9 cellular contexts compared by ENCODE assay signal in the genomic region with DNA sequence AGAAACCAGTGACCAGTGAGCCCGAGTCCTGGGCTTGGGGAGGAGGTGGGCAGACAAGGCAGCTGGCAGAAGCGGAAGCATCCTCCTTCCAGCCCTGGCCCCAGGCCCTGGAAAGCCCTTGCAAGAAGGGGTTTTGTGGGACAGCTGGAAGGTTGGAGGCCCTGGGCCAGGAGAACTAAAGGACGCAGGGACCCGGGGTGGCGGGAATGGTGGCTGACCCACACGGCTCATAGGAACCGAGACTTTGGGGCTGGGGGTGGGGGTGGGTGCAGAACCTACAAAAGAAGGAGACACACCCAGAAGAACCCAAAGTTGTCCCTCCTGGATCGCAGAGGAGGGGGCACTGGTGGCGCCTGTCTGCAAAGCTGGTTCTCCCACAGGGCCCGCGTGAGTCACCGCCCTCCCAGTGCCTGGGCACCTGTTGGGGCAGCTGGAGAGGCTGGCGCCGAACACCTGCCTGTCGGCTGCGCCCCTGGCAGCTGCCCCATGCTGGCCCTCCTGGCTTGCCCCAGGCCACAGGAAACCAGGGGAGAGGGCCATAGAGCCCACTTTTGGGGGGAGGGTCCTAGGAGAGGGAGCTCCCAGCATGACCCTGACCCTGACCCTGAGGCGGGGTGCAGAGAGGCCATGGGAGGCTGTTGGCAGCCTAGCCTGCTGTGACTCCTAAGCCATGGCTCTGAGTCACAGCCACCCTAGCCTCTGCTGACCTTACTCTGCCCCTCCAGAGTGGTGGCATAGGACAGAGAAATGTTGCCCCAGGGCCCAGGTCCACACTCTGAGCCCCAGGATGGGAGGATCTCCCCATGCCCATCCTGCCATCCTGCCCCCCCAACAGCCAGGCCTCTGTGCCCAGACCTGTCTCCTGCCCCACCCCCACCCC. TPM values are rescaled to one million over a fixed set of nuclear protein-coding genes. Genes with fewer than 3 reads are reported as not detected.
A peak's percentile ranks its signal among the peaks of the same experiment; 100 is the strongest.
DNase-seq lines count a peak whose midpoint lies in the region; ATAC-seq and TF ChIP-seq lines count a peak whose summit lies in the region.
"Had no signal": no experiment of that assay in that cellular context is flagged by ENCODE, and none has a peak within 500 bp of the region (broad histone marks: within the 10 kb centered on the region; RNA-seq: fewer than 3 reads in every experiment).

No MANE protein-coding gene starts in this region.

- no peaks in the 10 kb centered on the region for H3K9me3 ChIP-seq in prostate gland
- H3K9me3 ChIP-seq: right lobe of liver had no signal

- H3K4me3 ChIP-seq in dorsolateral prefrontal cortex = peak overlapping the region in 58 of 59 donors; percentile 7 to 65 (median 47)
- H3K4me3 ChIP-seq in prostate gland = peak overlapping the region; percentile 30 to 48

- H3K9me3 Mint-ChIP-seq in activated naive CD4-positive, alpha-beta T cell treated with anti-CD3 and anti-CD28 coated beads, Interleukin-2, amount 50 U/mL, for 72 hours = no peaks in the 10 kb centered on the region

- H3K4me1 ChIP-seq in prostate gland (replicated peaks) = peaks cover 18% of the 10 kb centered on the region

- H3K27me3 ChIP-seq in dorsolateral prefrontal cortex (no peaks in the 10 kb centered on the region), prostate gland (replicated peaks; ENCODE audit: insufficient read depth) (no peaks in the 10 kb centered on the region)
- H3K27me3 ChIP-seq: right lobe of liver had no signal

- H3K27ac Mint-ChIP-seq in activated naive CD4-positive, alpha-beta T cell treated with anti-CD3 and anti-CD28 coated beads, Interleukin-2, amount 50 U/mL, for 72 hours = no peak overlapping the region

- ATAC-seq in HG03175 (IDR thresholded peaks at IDR 0.05; ENCODE audit: unreplicated experiment) = no peak
- ATAC-seq in activated naive CD4-positive, alpha-beta T cell treated with anti-CD3 and anti-CD28 coated beads, Interleukin-2, amount 50 U/mL, for 72 hours = no peak

- TF ChIP-seq POLR2A in prostate gland (IDR thresholded peaks at IDR 0.05) = no peak

- DNase-seq in DMS153 (lab: John Stamatoyannopoulos, UW) (peak; percentile 61), NCI-H2171 treated with DMSO at 0.1 percent for 48 hours (lab: John Stamatoyannopoulos, UW) (peak; percentile 57), dorsolateral prefrontal cortex (no peak), prostate gland (ENCODE audit: low spot score) (peak; percentile 52), kidney glomerular epithelial cell (lab: John Stamatoyannopoulos, UW) (no peak), inferior parietal cortex (ENCODE audit: extremely low spot score) (no peak)
- no peak for DNase-seq in activated naive CD4-positive, alpha-beta T cell treated with anti-CD3 and anti-CD28 coated beads, Interleukin-2, amount 50 U/mL, for 72 hours (ENCODE audit: low spot score in 2 of 2)

- H3K27ac ChIP-seq in dorsolateral prefrontal cortex (peak overlapping the region in 27 of 59 donors; percentile 5 to 86 (median 67)), prostate gland (peak overlapping the region; percentile 82 to 89)
- H3K27ac ChIP-seq: right lobe of liver had no signal

- WGBS in prostate gland = 26% methylated on average over 16 of the region's 17 CpGs

- intact Hi-C loops in dorsolateral prefrontal cortex (cut with DNase I) (no loop called here), prostate gland (cut with DNase I) (no loop called here)

- H3K36me3 Mint-ChIP-seq in activated naive CD4-positive, alpha-beta T cell treated with anti-CD3 and anti-CD28 coated beads, Interleukin-2, amount 50 U/mL, for 72 hours = peaks cover 6 to 8% of the 10 kb centered on the region in 2 donors

- TF ChIP-seq CTCF in dorsolateral prefrontal cortex (IDR thresholded peaks at IDR 0.05 in 54 of 56, conservative IDR thresholded peaks at IDR 0.05 in 2 of 56; ENCODE audit: low read depth in 1 of 56, partially characterized antibody in 56 of 56) = no peak
- no peak for TF ChIP-seq CTCF in prostate gland (IDR thresholded peaks at IDR 0.05)

- H3K36me3 ChIP-seq in prostate gland = peaks cover 0 to 17% of the 10 kb centered on the region in 2 donors

RNA-seq across cellular contexts. Expression of gene DMPK, which starts 0.8 kb away (rescaled TPM):
- total RNA-seq in dorsolateral prefrontal cortex (100 to 1,000 TPM in 15 of 120 experiments, 10 to 100 TPM in 105; 43.1 to 137 (median 76.3) TPM), prostate gland (10 to 100 TPM; 52.8 to 88.2 TPM)
- total RNA-seq in activated naive CD4-positive, alpha-beta T cell treated with anti-CD3 and anti-CD28 coated beads, Interleukin-2, amount 50 U/mL, for 72 hours = 10 to 100 TPM; 11.1 to 13.8 TPM

RNA-seq across cellular contexts. Expression of gene DMWD, which starts 11.1 kb away (rescaled TPM):
- total RNA-seq in dorsolateral prefrontal cortex (100 to 1,000 TPM in 23 of 120 experiments, 10 to 100 TPM in 97; 58.7 to 138 (median 86.8) TPM), prostate gland (10 to 100 TPM; 35.5 to 96.7 TPM)
- total RNA-seq in activated naive CD4-positive, alpha-beta T cell treated with anti-CD3 and anti-CD28 coated beads, Interleukin-2, amount 50 U/mL, for 72 hours = 10 to 100 TPM; 20.4 to 20.5 TPM

RNA-seq across cellular contexts. Expression of gene SIX5, which starts 12.5 kb away (rescaled TPM):
- total RNA-seq in dorsolateral prefrontal cortex (10 to 100 TPM in 2 of 120 experiments, 1 to 10 TPM in 118; 1.6 to 14.8 (median 4.3) TPM), prostate gland (10 to 100 TPM; 33.7 to 37.5 TPM)
- 1 to 10 TPM; 2.7 to 4.3 TPM for total RNA-seq in activated naive CD4-positive, alpha-beta T cell treated with anti-CD3 and anti-CD28 coated beads, Interleukin-2, amount 50 U/mL, for 72 hours

RNA-seq across cellular contexts. Expression of gene RSPH6A, which starts 33.6 kb away (rescaled TPM):
- 1 to 10 TPM in 4 of 120 experiments, under 1 TPM in 97, not detected in 19; 0.16 to 2.5 (median 0.35) TPM for total RNA-seq in dorsolateral prefrontal cortex
- 1 to 10 TPM in 1 of 2 donors, under 1 TPM in 1; 0.50 to 5.2 TPM for total RNA-seq in prostate gland
- total RNA-seq in activated naive CD4-positive, alpha-beta T cell treated with anti-CD3 and anti-CD28 coated beads, Interleukin-2, amount 50 U/mL, for 72 hours = under 1 TPM; 0.14 to 0.39 TPM
- total RNA-seq: right lobe of liver had no signal

RNA-seq across cellular contexts. Expression of gene MEIOSIN, which starts 48.3 kb away (rescaled TPM):
- total RNA-seq in dorsolateral prefrontal cortex (under 1 TPM in 3 of 120 experiments, not detected in 117; 0.16 to 0.20 (median 0.18) TPM), prostate gland (1 to 10 TPM in 1 of 2 donors, not detected in 1; 1.8 TPM)
- under 1 TPM in 1 of 2 donors, not detected in 1; 0.48 TPM for total RNA-seq in activated naive CD4-positive, alpha-beta T cell treated with anti-CD3 and anti-CD28 coated beads, Interleukin-2, amount 50 U/mL, for 72 hours

Comparison
In these comparisons a context has a peak if more than half of its experiments do, and no peak if none do; other contexts are left out.
1. DNase-seq: peak in DMS153 (single experiment), NCI-H2171 treated with DMSO at 0.1 percent for 48 hours (single experiment) and prostate gland (single experiment); none in dorsolateral prefrontal cortex (0 of 10), kidney glomerular epithelial cell (single experiment), inferior parietal cortex (single experiment) and activated naive CD4-positive, alpha-beta T cell treated with anti-CD3 and anti-CD28 coated beads, Interleukin-2, amount 50 U/mL, for 72 hours (0 of 2).